ENCODE assay signal across 13 cellular contexts in genomic region chr15:95559875-95560394, GRCh38.
A peak's percentile ranks its signal among the peaks of the same experiment; 100 is the strongest.
DNase-seq lines count a peak whose midpoint lies in the region; TF ChIP-seq lines count a peak whose summit lies in the region.
"Had no signal": no experiment of that assay in that cellular context is flagged by ENCODE, and none has a peak within 500 bp of the region (broad histone marks: within the 10 kb centered on the region; RNA-seq: fewer than 3 reads in every experiment).

No MANE protein-coding gene starts in this region.

- no peak overlapping the region for H3K23ac ChIP-seq in mesendoderm (ENCODE audit: low read length)

- H3K9me3 Mint-ChIP-seq in Caco-2 (ENCODE audit: unreplicated experiment) = no peaks in the 10 kb centered on the region
- H3K9me3 Mint-ChIP-seq in activated T-helper 1 cell treated with anti-CD3 and anti-CD28 coated beads, Interleukin-12 subunit alpha, Interleukin-12 subunit beta, Interleukin-2, Interleukin-4 antibody, amounts not matched to agents 30 ng/mL and 10 ng/mL and 1 ng/mL, durations not matched to agents 14 hours and 24 hours and 36 hours = no peaks in the 10 kb centered on the region

- CTCF ChIA-PET in Caco-2 (lab: Charles Lee) = no interaction called here

- in situ Hi-C loops in brain microvascular endothelial cell (cut with HindIII; ENCODE audit: low pct_ligation_motif_present, low sequenced_read_pairs) = no loop called here

- WGBS in mesendoderm (ENCODE audit: extremely low coverage, insufficient coverage, low lambda C conversion rate) = no CpG with 5 or more reads among the region's 7 CpGs

- H3K27me3 ChIP-seq in Caco-2 (replicated peaks; ENCODE audit: control insufficient read depth, insufficient read depth, low read length) (no peaks in the 10 kb centered on the region), brain microvascular endothelial cell (replicated peaks) (no peaks in the 10 kb centered on the region), mesendoderm (ENCODE audit: insufficient read depth, low read length, poor library complexity) (no peaks in the 10 kb centered on the region)
- H3K27me3 ChIP-seq: upper lobe of left lung had no signal

- H3K4me2 ChIP-seq in mesendoderm (ENCODE audit: low read length) = no peak overlapping the region

- H3K4me1 ChIP-seq in Caco-2 = peaks cover 12% of the 10 kb centered on the region
- no peaks in the 10 kb centered on the region for H3K4me1 ChIP-seq in mesendoderm (ENCODE audit: control insufficient read depth, low read depth, low read length)

- no peak overlapping the region for H2BK5ac ChIP-seq in mesendoderm (ENCODE audit: low read length)

- H3K9ac ChIP-seq in mesendoderm (ENCODE audit: low read length) = no peak overlapping the region

- H3K36me3 Mint-ChIP-seq in Caco-2 (ENCODE audit: insufficient read depth, unreplicated experiment) = no peaks in the 10 kb centered on the region
- no peaks in the 10 kb centered on the region for H3K36me3 Mint-ChIP-seq in activated T-helper 1 cell treated with anti-CD3 and anti-CD28 coated beads, Interleukin-12 subunit alpha, Interleukin-12 subunit beta, Interleukin-2, Interleukin-4 antibody, amounts not matched to agents 30 ng/mL and 10 ng/mL and 1 ng/mL, durations not matched to agents 14 hours and 24 hours and 36 hours (ENCODE audit: low read depth)

- H2AK5ac ChIP-seq in mesendoderm (ENCODE audit: low read length) = no peak overlapping the region

- H3K79me2 ChIP-seq in mesendoderm (ENCODE audit: control insufficient read depth, insufficient read depth, low read length) = no peaks in the 10 kb centered on the region

- DNase-seq in Caco-2 (peak; percentile 20 to 59), M059J (ENCODE audit: low read depth) (peak; percentile 85), brain microvascular endothelial cell (peak; percentile 98), mesendoderm (peak; percentile 48), coronary artery (ENCODE audit: low spot score) (no peak)
- no peak for DNase-seq in activated T-helper 1 cell treated with anti-CD3 and anti-CD28 coated beads, Interleukin-12 subunit alpha, Interleukin-12 subunit beta, Interleukin-2, Interleukin-4 antibody, amounts not matched to agents 30 ng/mL and 10 ng/mL and 1 ng/mL, durations not matched to agents 14 hours and 24 hours and 36 hours (ENCODE audit: low spot score)
- no peak for DNase-seq in effector CD8-positive, alpha-beta T cell (lab: John Stamatoyannopoulos, UW)
- no peak for DNase-seq in central memory CD4-positive, alpha-beta T cell
- DNase-seq: activated T-cell treated with anti-CD3 and anti-CD28 coated beads, Interleukin-2, amount 50 U/mL, for 72 hours; GF-D8; mucosa of descending colon; stimulated activated CD4-positive, alpha-beta T cell treated with anti-CD3 and anti-CD28 coated beads, Interleukin-4, amount 100 ng/mL, for 4 hours; upper lobe of left lung had no signal

- peak overlapping the region; percentile 64 for H3K27ac Mint-ChIP-seq in Caco-2 (ENCODE audit: unreplicated experiment)
- no peak overlapping the region for H3K27ac Mint-ChIP-seq in activated T-helper 1 cell treated with anti-CD3 and anti-CD28 coated beads, Interleukin-12 subunit alpha, Interleukin-12 subunit beta, Interleukin-2, Interleukin-4 antibody, amounts not matched to agents 30 ng/mL and 10 ng/mL and 1 ng/mL, durations not matched to agents 14 hours and 24 hours and 36 hours
- H3K27ac Mint-ChIP-seq: activated T-cell treated with anti-CD3 and anti-CD28 coated beads, Interleukin-2, amount 50 U/mL, for 72 hours had no signal

- POLR2A ChIA-PET in Caco-2 (lab: Charles Lee) = no interaction called here

- no peak overlapping the region for H2BK120ac ChIP-seq in mesendoderm (ENCODE audit: low read depth, low read length)

- H3K9me3 ChIP-seq in Caco-2 = no peaks in the 10 kb centered on the region
- H3K9me3 ChIP-seq: mucosa of descending colon, upper lobe of left lung had no signal

- BruUV-seq in Caco-2 (replicated peaks; lab: Mats Ljungman, UMichigan) = no TSS peak

- H3K36me3 ChIP-seq in Caco-2 (ENCODE audit: control insufficient read depth, insufficient read depth, low read length) (no peaks in the 10 kb centered on the region), brain microvascular endothelial cell (replicated peaks) (no peaks in the 10 kb centered on the region), mesendoderm (ENCODE audit: control insufficient read depth, insufficient read depth, low read length) (no peaks in the 10 kb centered on the region)
- H3K36me3 ChIP-seq: upper lobe of left lung had no signal

- no peak overlapping the region for H3K4me3 Mint-ChIP-seq in Caco-2 (ENCODE audit: unreplicated experiment)
- no peak overlapping the region for H3K4me3 Mint-ChIP-seq in activated T-helper 1 cell treated with anti-CD3 and anti-CD28 coated beads, Interleukin-12 subunit alpha, Interleukin-12 subunit beta, Interleukin-2, Interleukin-4 antibody, amounts not matched to agents 30 ng/mL and 10 ng/mL and 1 ng/mL, durations not matched to agents 14 hours and 24 hours and 36 hours
- H3K4me3 Mint-ChIP-seq: activated T-cell treated with anti-CD3 and anti-CD28 coated beads, Interleukin-2, amount 50 U/mL, for 72 hours had no signal

- no peak for TF ChIP-seq CTCF in Caco-2 (IDR thresholded peaks at IDR 0.05; ENCODE audit: insufficient read depth in 1 of 2, low read depth in 1 of 2, low read length in 1 of 2, severe bottlenecking in 1 of 2, unreplicated experiment in 1 of 2)
- TF ChIP-seq CTCF in brain microvascular endothelial cell (IDR thresholded peaks at IDR 0.05; ENCODE audit: low read depth, low read length, missing control alignments) = no peak
- TF ChIP-seq CTCF in coronary artery (IDR thresholded peaks at IDR 0.05) = no peak

- H3K56ac ChIP-seq in mesendoderm (ENCODE audit: low read length) = no peak overlapping the region

- peak overlapping the region; percentile 99 for H3K27ac ChIP-seq in brain microvascular endothelial cell
- no peak overlapping the region for H3K27ac ChIP-seq in mesendoderm (ENCODE audit: low read depth, low read length)
- no peak overlapping the region for H3K27ac ChIP-seq in coronary artery
- H3K27ac ChIP-seq: upper lobe of left lung had no signal

- H3K4ac ChIP-seq in mesendoderm (ENCODE audit: low read depth, low read length) = no peak overlapping the region

- intact Hi-C loops in Caco-2 (cut with micrococcal nuclease; ENCODE audit: unreplicated experiment) = no loop called here
- intact Hi-C loops in activated T-helper 1 cell treated with anti-CD3 and anti-CD28 coated beads, Interleukin-12 subunit alpha, Interleukin-12 subunit beta, Interleukin-2, Interleukin-4 antibody, amounts not matched to agents 30 ng/mL and 10 ng/mL and 1 ng/mL, durations not matched to agents 14 hours and 24 hours and 36 hours (cut with micrococcal nuclease) = no loop called here

- H3K18ac ChIP-seq in mesendoderm (ENCODE audit: low read length) = no peak overlapping the region

- H3K79me1 ChIP-seq in mesendoderm (ENCODE audit: low read length) = no peaks in the 10 kb centered on the region

- H3K4me1 Mint-ChIP-seq in Caco-2 (ENCODE audit: low read depth, unreplicated experiment) = peaks cover 25% of the 10 kb centered on the region
- H3K4me1 Mint-ChIP-seq in activated T-helper 1 cell treated with anti-CD3 and anti-CD28 coated beads, Interleukin-12 subunit alpha, Interleukin-12 subunit beta, Interleukin-2, Interleukin-4 antibody, amounts not matched to agents 30 ng/mL and 10 ng/mL and 1 ng/mL, durations not matched to agents 14 hours and 24 hours and 36 hours (ENCODE audit: low read depth) = peaks cover 14% of the 10 kb centered on the region

- no peak overlapping the region for H3K4me3 ChIP-seq in Caco-2 (ENCODE audit: low read depth, low read length)
- H3K4me3 ChIP-seq in brain microvascular endothelial cell (ENCODE audit: low read depth, low read length) = no peak overlapping the region
- no peak overlapping the region for H3K4me3 ChIP-seq in mesendoderm (ENCODE audit: low read length)
- no peak overlapping the region for H3K4me3 ChIP-seq in coronary artery
- H3K4me3 ChIP-seq: mucosa of descending colon, upper lobe of left lung had no signal

- no peak overlapping the region for H2BK15ac ChIP-seq in mesendoderm (replicated peaks; ENCODE audit: low read depth)

- no peaks in the 10 kb centered on the region for H3K27me3 Mint-ChIP-seq in Caco-2 (ENCODE audit: insufficient read depth, unreplicated experiment)
- H3K27me3 Mint-ChIP-seq in activated T-helper 1 cell treated with anti-CD3 and anti-CD28 coated beads, Interleukin-12 subunit alpha, Interleukin-12 subunit beta, Interleukin-2, Interleukin-4 antibody, amounts not matched to agents 30 ng/mL and 10 ng/mL and 1 ng/mL, durations not matched to agents 14 hours and 24 hours and 36 hours (ENCODE audit: insufficient read depth) = no peaks in the 10 kb centered on the region

- no peak overlapping the region for H4K5ac ChIP-seq in mesendoderm (ENCODE audit: low read length)

- H4K8ac ChIP-seq in mesendoderm (ENCODE audit: low read depth, low read length) = no peak overlapping the region

Comparison
In these comparisons a context has a peak if more than half of its experiments do, and no peak if none do; other contexts are left out.
1. DNase-seq: peak in Caco-2 (2 of 2), M059J (single experiment), brain microvascular endothelial cell (single experiment) and mesendoderm (single experiment); none in activated T-helper 1 cell treated with anti-CD3 and anti-CD28 coated beads, Interleukin-12 subunit alpha, Interleukin-12 subunit beta, Interleukin-2, Interleukin-4 antibody, amounts not matched to agents 30 ng/mL and 10 ng/mL and 1 ng/mL, durations not matched to agents 14 hours and 24 hours and 36 hours (single experiment), effector CD8-positive, alpha-beta T cell (single experiment), central memory CD4-positive, alpha-beta T cell (single experiment) and coronary artery (single experiment).